Comparison of ENCODE assay signal across 31 cellular contexts in the genomic region with DNA sequence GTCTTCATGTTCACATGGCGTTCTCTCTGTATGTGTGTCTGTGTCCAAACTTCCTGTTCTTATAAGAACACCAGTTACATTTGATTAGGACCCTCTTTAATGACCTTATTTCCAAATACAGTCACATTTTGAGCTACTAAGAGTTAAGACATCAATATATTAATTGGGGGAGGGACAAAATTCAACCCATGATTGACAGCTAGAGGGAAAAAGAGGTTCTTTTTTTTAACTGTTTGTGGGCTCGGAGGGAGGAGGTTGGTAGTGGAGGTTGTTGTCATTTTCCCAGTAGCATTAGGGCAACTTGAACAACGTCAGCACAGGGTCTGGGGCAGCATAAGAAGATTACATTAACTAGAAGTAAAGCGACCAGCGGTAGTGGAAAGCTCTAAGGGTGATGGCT. TPM values are rescaled to one million over a fixed set of nuclear protein-coding genes. Genes with fewer than 3 reads are reported as not detected.
DNase-seq lines count a peak whose midpoint lies in the region; ATAC-seq, FAIRE-seq and TF ChIP-seq lines count a peak whose summit lies in the region.
"Had no signal": no experiment of that assay in that cellular context is flagged by ENCODE, and none has a peak within 500 bp of the region (broad histone marks: within the 10 kb centered on the region; RNA-seq: fewer than 3 reads in every experiment).

No MANE protein-coding gene starts in this region.

- peaks cover 9% of the 10 kb centered on the region for H3K4me1 ChIP-seq in GM12878 (ENCODE audit: control insufficient read depth, insufficient read depth, low read length)

- no peak for DNase-seq in activated T-cell treated with anti-CD3 and anti-CD28 coated beads, Interleukin-2, amount 50 U/mL, for 24 hours
- DNase-seq in activated T-cell treated with anti-CD3 and anti-CD28 coated beads, Interleukin-2, amount 50 U/mL, for 72 hours: no peak
- DNase-seq in KBM-7 (peak; percentile 6), GM12878 (ENCODE audit: low read depth, low spot score) (no peak), neural crest cell (ENCODE audit: low read depth, low spot score) (no peak), MCF 10A (ENCODE audit: unreplicated experiment) (no peak), hippocampal formation (lab: John Stamatoyannopoulos, UW) (no peak)
- DNase-seq: activated CD8-positive, alpha-beta memory T cell treated with anti-CD3 and anti-CD28 coated beads, Interleukin-2, amount 50 U/mL, for 48 hours; activated CD8-positive, alpha-beta T cell treated with anti-CD3 and anti-CD28 coated beads for 36 hours; activated effector memory CD4-positive, alpha-beta T cell treated with Interleukin-2 at 50 U/mL for 16 hours; central memory CD4-positive, alpha-beta T cell; DMS 273 treated with DMSO at 0.1 percent for 48 hours; erythroblast; H9; MV-4-11; NCI-H446; NCI-H774; posterior cingulate gyrus; right cardiac atrium; RPMI8226; spleen; stimulated activated CD4-positive, alpha-beta T cell treated with anti-CD3 and anti-CD28 coated beads, Interleukin-2, amount 100 ng/mL, for 24 hours; stimulated activated naive CD8-positive, alpha-beta T cell treated with anti-CD3 and anti-CD28 coated beads, Interleukin-15, amount 100 ng/mL, for 72 hours had no signal

- in situ Hi-C loops in KBM-7 (cut with MboI; ENCODE audit: low pct_unique_long_range_greater_than_20kb, low sequenced_read_pairs) (no loop called here), GM12878 (cut with MboI) (no loop called here)

- no peak for TF ChIP-seq EP300 in GM12878 (IDR thresholded peaks at IDR 0.05; ENCODE audit: borderline replicate concordance in 1 of 2, control insufficient read depth in 1 of 2, low read depth in 2 of 2, low read length in 2 of 2)

- intact Hi-C loops in GM12878 (cut with micrococcal nuclease; ENCODE audit: unreplicated experiment): no loop called here
- intact Hi-C loops in MCF 10A (cut with micrococcal nuclease): no loop called here

- SMC1A ChIA-PET in GM12878 (lab: Charles Lee; ENCODE audit: uncharacterized antibody, unreplicated experiment): interaction anchor here (1.0 to 1.8 kb wide), 3 partner anchors 13 to 40 kb away, joined by 3 to 4 read pairs (median 4); no protein-coding TSS in a partner anchor

- H3K27me3 ChIP-seq in GM12878 (replicated peaks in 1 of 2; ENCODE audit: control insufficient read depth in 2 of 2, insufficient read depth in 2 of 2, low read length in 1 of 2): no peaks in the 10 kb centered on the region
- H3K27me3 ChIP-seq: spleen, vagina had no signal

- no peaks in the 10 kb centered on the region for H3K9me3 ChIP-seq in GM12878 (replicated peaks; ENCODE audit: control insufficient read depth, insufficient read depth, low read length)
- H3K9me3 ChIP-seq: A549, neutrophil, spleen, vagina had no signal

- no peak overlapping the region for H3K27ac ChIP-seq in GM12878 (ENCODE audit: control insufficient read depth, insufficient read depth)
- H3K27ac ChIP-seq: A549, HL-60, neutrophil, spleen, vagina had no signal

- H3K36me3 ChIP-seq in GM12878 (ENCODE audit: control insufficient read depth in 2 of 2, insufficient read depth in 2 of 2, low read length in 1 of 2): no peaks in the 10 kb centered on the region

- no peaks in the 10 kb centered on the region for H3K9me3 Mint-ChIP-seq in activated T-cell treated with anti-CD3 and anti-CD28 coated beads, Interleukin-2, amount 50 U/mL, for 24 hours
- H3K9me3 Mint-ChIP-seq in activated T-cell treated with anti-CD3 and anti-CD28 coated beads, Interleukin-2, amount 50 U/mL, for 72 hours: no peaks in the 10 kb centered on the region
- H3K9me3 Mint-ChIP-seq in neural crest cell (no peaks in the 10 kb centered on the region), MCF 10A (ENCODE audit: unreplicated experiment) (no peaks in the 10 kb centered on the region)
- H3K9me3 Mint-ChIP-seq: activated CD8-positive, alpha-beta T cell treated with anti-CD3 and anti-CD28 coated beads for 36 hours; H9; stimulated activated naive CD8-positive, alpha-beta T cell treated with anti-CD3 and anti-CD28 coated beads, Interleukin-15, amount 100 ng/mL, for 72 hours had no signal

- POLR2A ChIA-PET in GM12878 (lab: Charles Lee) (interaction anchor here (0.7 to 1.5 kb wide), 3 partner anchors 11 to 173 kb away, joined by 4 to 5 read pairs (median 4); no protein-coding TSS in a partner anchor), MCF 10A (lab: Yijun Ruan, JAX) (interaction anchor here (0.9 to 2.1 kb wide), 3 partner anchors 10 to 22 kb away, joined by 3 to 14 read pairs (median 3); no protein-coding TSS in a partner anchor)

- TF ChIP-seq CTCF in GM12878 (IDR thresholded peaks at IDR 0.05 in 2 of 3, conservative IDR thresholded peaks at IDR 0.05 in 1 of 3; ENCODE audit: control insufficient read depth in 2 of 3, extremely low read depth in 1 of 3, insufficient read depth in 1 of 3, low read depth in 3 of 3, low read length in 3 of 3): no peak
- no peak for TF ChIP-seq CTCF in neural crest cell (conservative IDR thresholded peaks at IDR 0.05)
- no peak for TF ChIP-seq CTCF in MCF 10A (IDR thresholded peaks at IDR 0.05; ENCODE audit: unreplicated experiment)

- WGBS in GM12878 (ENCODE audit: insufficient coverage, insufficient replicate concordance, low lambda C conversion rate, missing lambda C conversion rate): 98% methylated on average over 5 of the region's 5 CpGs

- TF ChIP-seq POLR2A in GM12878 (IDR thresholded peaks at IDR 0.05; ENCODE audit: low read depth, low read length): no peak

- peak overlapping the region; percentile 30 for H3K4me3 Mint-ChIP-seq in activated T-cell treated with anti-CD3 and anti-CD28 coated beads, Interleukin-2, amount 50 U/mL, for 24 hours
- peak overlapping the region in 1 of 2 donors; percentile 93 for H3K4me3 Mint-ChIP-seq in activated T-cell treated with anti-CD3 and anti-CD28 coated beads, Interleukin-2, amount 50 U/mL, for 72 hours
- H3K4me3 Mint-ChIP-seq in neural crest cell (peak overlapping the region; percentile 94), MCF 10A (ENCODE audit: unreplicated experiment) (no peak overlapping the region)
- H3K4me3 Mint-ChIP-seq: H9 had no signal

- no peaks in the 10 kb centered on the region for H3K27me3 Mint-ChIP-seq in activated T-cell treated with anti-CD3 and anti-CD28 coated beads, Interleukin-2, amount 50 U/mL, for 24 hours
- H3K27me3 Mint-ChIP-seq in activated T-cell treated with anti-CD3 and anti-CD28 coated beads, Interleukin-2, amount 50 U/mL, for 72 hours (ENCODE audit: low read depth): no peaks in the 10 kb centered on the region
- peaks cover 10% of the 10 kb centered on the region for H3K27me3 Mint-ChIP-seq in neural crest cell (ENCODE audit: low read depth)
- H3K27me3 Mint-ChIP-seq in MCF 10A (ENCODE audit: insufficient read depth, unreplicated experiment): no peaks in the 10 kb centered on the region
- H3K27me3 Mint-ChIP-seq: activated CD8-positive, alpha-beta T cell treated with anti-CD3 and anti-CD28 coated beads for 36 hours; stimulated activated naive CD8-positive, alpha-beta T cell treated with anti-CD3 and anti-CD28 coated beads, Interleukin-15, amount 100 ng/mL, for 72 hours had no signal

- BruUV-seq in GM12878 (replicated peaks; lab: Mats Ljungman, UMichigan) (no TSS peak), MCF 10A (replicated peaks; lab: Mats Ljungman, UMichigan) (no TSS peak)

- RAD21 ChIA-PET in GM12878 (lab: Charles Lee; ENCODE audit: unreplicated experiment): interaction anchor here (0.7 to 1.2 kb wide), 3 partner anchors 16 to 39 kb away, joined by 3 to 4 read pairs (median 4); no protein-coding TSS in a partner anchor

- H4K20me1 ChIP-seq in GM12878 (ENCODE audit: control insufficient read depth, insufficient read depth): no peaks in the 10 kb centered on the region

- H3K36me3 Mint-ChIP-seq in activated T-cell treated with anti-CD3 and anti-CD28 coated beads, Interleukin-2, amount 50 U/mL, for 24 hours (ENCODE audit: low read depth): peaks cover 43% of the 10 kb centered on the region
- H3K36me3 Mint-ChIP-seq in activated T-cell treated with anti-CD3 and anti-CD28 coated beads, Interleukin-2, amount 50 U/mL, for 72 hours (ENCODE audit: insufficient read depth in 2 of 2): peaks cover 0 to 3% of the 10 kb centered on the region in 2 donors
- H3K36me3 Mint-ChIP-seq in neural crest cell (ENCODE audit: low read depth) (no peaks in the 10 kb centered on the region), MCF 10A (ENCODE audit: insufficient read depth, unreplicated experiment) (peaks cover 24% of the 10 kb centered on the region)

- CTCF ChIA-PET in GM12878 (lab: Yijun Ruan, JAX) (no interaction called here), MCF 10A (lab: Yijun Ruan, JAX) (interaction anchor here (1.1 to 1.2 kb wide), 2 partner anchors 10 to 651 kb away, joined by 4 to 8 read pairs; no protein-coding TSS in a partner anchor)

- H3K4me1 Mint-ChIP-seq in activated T-cell treated with anti-CD3 and anti-CD28 coated beads, Interleukin-2, amount 50 U/mL, for 24 hours (ENCODE audit: low read depth): peaks cover 46% of the 10 kb centered on the region
- H3K4me1 Mint-ChIP-seq in activated T-cell treated with anti-CD3 and anti-CD28 coated beads, Interleukin-2, amount 50 U/mL, for 72 hours (ENCODE audit: low read depth): peaks cover 43% of the 10 kb centered on the region
- H3K4me1 Mint-ChIP-seq in neural crest cell (peaks cover 20% of the 10 kb centered on the region), MCF 10A (ENCODE audit: insufficient read depth, unreplicated experiment) (peaks cover 15% of the 10 kb centered on the region)

- H3K9ac ChIP-seq in GM12878 (ENCODE audit: control insufficient read depth, insufficient read depth, low read length): no peak overlapping the region

- H3K27ac Mint-ChIP-seq in activated T-cell treated with anti-CD3 and anti-CD28 coated beads, Interleukin-2, amount 50 U/mL, for 24 hours: no peak overlapping the region
- no peak overlapping the region for H3K27ac Mint-ChIP-seq in activated T-cell treated with anti-CD3 and anti-CD28 coated beads, Interleukin-2, amount 50 U/mL, for 72 hours
- H3K27ac Mint-ChIP-seq in neural crest cell (ENCODE audit: unreplicated experiment) (no peak overlapping the region), MCF 10A (ENCODE audit: low read depth, unreplicated experiment) (no peak overlapping the region)
- H3K27ac Mint-ChIP-seq: activated CD8-positive, alpha-beta T cell treated with anti-CD3 and anti-CD28 coated beads for 36 hours; H9 had no signal

- no peak for FAIRE-seq in GM12878 (lab: Jason Lieb, UNC)
- FAIRE-seq: A549, GM12891, islet of Langerhans had no signal

- peaks cover 23% of the 10 kb centered on the region for H3K79me2 ChIP-seq in GM12878 (ENCODE audit: control insufficient read depth, insufficient read depth, low read length)

- H3K4me2 ChIP-seq in GM12878 (ENCODE audit: control insufficient read depth, insufficient read depth): no peak overlapping the region
- H3K4me2 ChIP-seq: A549 had no signal

- no peak overlapping the region for H3K4me3 ChIP-seq in GM12878
- H3K4me3 ChIP-seq: A549, spleen, vagina had no signal

- H2AFZ ChIP-seq in GM12878 (ENCODE audit: control insufficient read depth, low read depth, low read length): no peak overlapping the region

- TF ChIP-seq RAD21 in GM12878 (IDR thresholded peaks at IDR 0.05; ENCODE audit: insufficient read depth, low read depth, low read length): no peak

- no peak for ATAC-seq in activated T-cell treated with anti-CD3 and anti-CD28 coated beads, Interleukin-2, amount 50 U/mL, for 72 hours (replicated peaks in 1 of 2)
- ATAC-seq in GM12878 (no peak), GM19455 (IDR thresholded peaks at IDR 0.05; ENCODE audit: unreplicated experiment) (no peak)
- ATAC-seq: A549; activated CD8-positive, alpha-beta T cell treated with anti-CD3 and anti-CD28 coated beads for 36 hours; left lobe of liver; right cardiac atrium; stimulated activated naive CD8-positive, alpha-beta T cell treated with anti-CD3 and anti-CD28 coated beads, Interleukin-15, amount 100 ng/mL, for 72 hours had no signal

RNA-seq across cellular contexts. Expression of gene GMDS, which starts 2.3 kb away (rescaled TPM):
- 10 to 100 TPM; 23.8 to 33.0 TPM for total RNA-seq in activated T-cell treated with anti-CD3 and anti-CD28 coated beads, Interleukin-2, amount 50 U/mL, for 72 hours
- total RNA-seq in GM12878 (2013; cell fraction: nucleolus; rRNA removed): 44.3 and 59.2 TPM in 2 replicates
- total RNA-seq in GM12878 (2014; rRNA removed): 14.4 and 17.7 TPM in 2 replicates
- 22.3 and 24.8 TPM in 2 replicates for total RNA-seq in GM12878 (2014; rRNA removed; fragmentation: Illumina TruSeq; extraction: Trizol)
- total RNA-seq in GM12878 (2021): 37.7 and 40.6 TPM in 2 replicates
- polyA plus RNA-seq in GM12878 (2011; ENCODE audit: low read depth): 15.2 TPM
- 31.7 and 48.6 TPM in 2 replicates for polyA plus RNA-seq in GM12878 (2011; rRNA removed)
- polyA plus RNA-seq in GM12878 (2011; cell fraction: cytosol; rRNA removed): 17.4 and 20.4 TPM in 2 replicates
- polyA plus RNA-seq in GM12878 (2011; cell fraction: nucleus; rRNA removed): 13.7 and 22.8 TPM in 2 replicates
- 22.2 and 27.5 TPM in 2 replicates for polyA plus RNA-seq in GM12878 (2012)
- 53.8 and 110 TPM in 2 replicates for polyA plus RNA-seq in GM12878 (2014; fragmentation: Illumina TruSeq; extraction: Trizol)
- polyA plus RNA-seq in GM12878 (2014; fragmentation: Nextera tagmentation; extraction: Ambion mirVana): 1 to 10 TPM in 1 of 2 experiments, under 1 TPM in 1; 0.61 to 1.9 TPM
- 29.6 and 33.0 TPM in 2 replicates for polyA plus RNA-seq in GM12878 (2014; rRNA removed)
- polyA plus RNA-seq in GM12878 (2016; fragmentation: Nextera tagmentation; extraction: Ambion mirVana): 10 to 100 TPM; 28.3 to 30.4 TPM
- 11.1 and 14.8 TPM in 2 replicates for polyA minus RNA-seq in GM12878 (2011; rRNA and poly(A)+ RNA removed)
- polyA minus RNA-seq in GM12878 (2011; cell fraction: cytosol; rRNA and poly(A)+ RNA removed): 6.7 and 7.2 TPM in 2 replicates
- polyA minus RNA-seq in GM12878 (2011; cell fraction: nucleus; rRNA and poly(A)+ RNA removed): 20.9 and 39.4 TPM in 2 replicates
- total RNA-seq in neural crest cell: 13.2 and 16.1 TPM in 2 replicates
- 19.7 and 24.9 TPM in 2 replicates for total RNA-seq in MCF 10A (2022)
